11 cellular contexts compared by ENCODE assay signal in the genomic region with DNA sequence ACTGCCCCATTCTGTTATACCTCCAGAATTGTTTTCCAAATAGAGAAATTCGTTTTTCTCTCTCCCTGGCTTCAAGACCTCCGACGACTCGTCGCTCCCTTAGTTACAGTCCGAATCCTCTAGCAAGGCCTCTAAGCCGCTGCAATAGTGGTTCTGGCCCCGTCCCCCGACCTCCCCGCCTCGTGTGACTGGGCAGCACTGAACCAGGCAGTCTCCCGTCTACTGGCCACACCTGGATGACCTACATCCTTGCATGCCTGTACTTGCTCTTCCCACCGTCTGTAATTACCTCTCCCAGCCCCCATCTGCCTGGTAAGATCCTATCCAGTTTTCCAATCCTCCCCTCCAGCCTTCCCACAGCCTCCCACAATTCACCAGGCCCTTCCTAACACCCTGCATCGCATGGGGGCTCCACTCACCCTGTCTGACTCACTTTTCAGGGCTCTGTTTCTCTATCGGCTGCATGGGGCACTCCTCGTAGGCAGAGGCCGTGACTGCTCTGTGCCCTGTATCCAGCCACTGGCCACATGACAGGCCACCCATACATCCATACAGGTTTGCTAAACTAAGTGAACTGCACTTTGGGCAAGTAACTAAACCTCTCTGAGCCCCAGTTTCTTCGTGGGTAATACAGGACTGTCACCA. TPM values are rescaled to one million over a fixed set of nuclear protein-coding genes. Genes with fewer than 3 reads are reported as not detected.
DNase-seq lines count a peak whose midpoint lies in the region; ATAC-seq and TF ChIP-seq lines count a peak whose summit lies in the region.
"Had no signal": no experiment of that assay in that cellular context is flagged by ENCODE, and none has a peak within 500 bp of the region (broad histone marks: within the 10 kb centered on the region; RNA-seq: fewer than 3 reads in every experiment).

No MANE protein-coding gene starts in this region.

- 85 to 87% methylated on average over 18 of the region's 18 CpGs for WGBS in esophagus, 2 donors

- H3K4me1 Mint-ChIP-seq in nephron, result peaks cover 37% of the 10 kb centered on the region
- peaks cover 38% of the 10 kb centered on the region for H3K4me1 Mint-ChIP-seq in type B pancreatic cell (ENCODE audit: unreplicated experiment)

- intact Hi-C loops in Right ventricle myocardium superior (cut with DNase I) (no loop called here), left cardiac atrium (cut with DNase I) (no loop called here)

- ATAC-seq in Right ventricle myocardium superior (ENCODE audit: poor library complexity) (no peak), left cardiac atrium (no peak), HG02970 (IDR thresholded peaks at IDR 0.05; ENCODE audit: low FRiP score, unreplicated experiment) (no peak), GM19023 (IDR thresholded peaks at IDR 0.05; ENCODE audit: unreplicated experiment) (no peak)

- no peak overlapping the region for H3K4me3 ChIP-seq in esophagus (ENCODE audit: low read depth in 1 of 2, low read length in 2 of 2)

- H3K9me3 Mint-ChIP-seq in nephron (peaks cover 10% of the 10 kb centered on the region), type B pancreatic cell (peaks cover 3% of the 10 kb centered on the region)

- no peaks in the 10 kb centered on the region for H3K27me3 ChIP-seq in esophagus (ENCODE audit: control insufficient read depth in 1 of 2, insufficient read depth in 2 of 2, low read length in 2 of 2)

- H3K36me3 Mint-ChIP-seq in nephron (ENCODE audit: low read depth), result peaks cover 26% of the 10 kb centered on the region
- peaks cover 29% of the 10 kb centered on the region for H3K36me3 Mint-ChIP-seq in type B pancreatic cell

- peaks cover 5 to 17% of the 10 kb centered on the region in 2 donors for H3K4me1 ChIP-seq in esophagus (ENCODE audit: control insufficient read depth in 2 of 2, insufficient read depth in 2 of 2, low read length in 1 of 2)

- TF ChIP-seq CTCF in nephron (IDR thresholded peaks at IDR 0.05; ENCODE audit: unreplicated experiment in 3 of 3), result no peak
- no peak for TF ChIP-seq CTCF in type B pancreatic cell (conservative IDR thresholded peaks at IDR 0.05)

- H3K9me3 ChIP-seq in esophagus (ENCODE audit: control insufficient read depth in 2 of 2, insufficient read depth in 1 of 2, low read depth in 1 of 2, low read length in 1 of 2), result peaks cover 0 to 10% of the 10 kb centered on the region in 2 donors

- no peaks in the 10 kb centered on the region for H3K36me3 ChIP-seq in esophagus (ENCODE audit: control insufficient read depth in 2 of 2, insufficient read depth in 2 of 2, low read length in 1 of 2)

- peak; percentile 23 for DNase-seq in Right ventricle myocardium superior
- DNase-seq in left cardiac atrium, result no peak
- DNase-seq in type B pancreatic cell (ENCODE audit: extremely low spot score, unreplicated experiment), result peak; percentile 44
- DNase-seq in SHP77 (lab: John Stamatoyannopoulos, UW), result no peak
- DNase-seq: activated CD4-positive, alpha-beta memory T cell treated with anti-CD3 and anti-CD28 coated beads, Interleukin-2, amount 10 ng/mL, durations not matched to agents 7 days and 5 days; activated naive CD8-positive, alpha-beta T cell treated with anti-CD3 and anti-CD28 coated beads, Interleukin-2, amount 10 ng/mL, durations not matched to agents 7 days and 5 days had no signal

- H3K4me3 Mint-ChIP-seq in nephron (no peak overlapping the region), type B pancreatic cell (no peak overlapping the region)
- H3K4me3 Mint-ChIP-seq: activated CD4-positive, alpha-beta memory T cell treated with anti-CD3 and anti-CD28 coated beads, Interleukin-2, amount 10 ng/mL, durations not matched to agents 7 days and 5 days; T-helper 1 cell treated with Interleukin-12 subunit alpha and Interleukin-12 subunit beta and Interleukin-4 antibody, amounts not matched to agents 30 μg/mL and 1 μg/mL, for 36 hours had no signal

- H3K27ac ChIP-seq in esophagus (ENCODE audit: low read depth in 2 of 2, low read length in 1 of 2), result peak overlapping the region; percentile 62 to 80

- H3K27me3 Mint-ChIP-seq in nephron (ENCODE audit: low read depth), result no peaks in the 10 kb centered on the region
- no peaks in the 10 kb centered on the region for H3K27me3 Mint-ChIP-seq in type B pancreatic cell
- H3K27me3 Mint-ChIP-seq: activated CD4-positive, alpha-beta memory T cell treated with anti-CD3 and anti-CD28 coated beads, Interleukin-2, amount 10 ng/mL, durations not matched to agents 7 days and 5 days; activated naive CD8-positive, alpha-beta T cell treated with anti-CD3 and anti-CD28 coated beads, Interleukin-2, amount 10 ng/mL, durations not matched to agents 7 days and 5 days had no signal

- H3K27ac Mint-ChIP-seq in nephron, result peak overlapping the region; percentile 93 to 95 (median 94)
- H3K27ac Mint-ChIP-seq in type B pancreatic cell, result no peak overlapping the region
- H3K27ac Mint-ChIP-seq: activated CD4-positive, alpha-beta memory T cell treated with anti-CD3 and anti-CD28 coated beads, Interleukin-2, amount 10 ng/mL, durations not matched to agents 7 days and 5 days; T-helper 1 cell treated with Interleukin-12 subunit alpha and Interleukin-12 subunit beta and Interleukin-4 antibody, amounts not matched to agents 30 μg/mL and 1 μg/mL, for 36 hours had no signal

RNA-seq across cellular contexts. Expression of gene XXYLT1, which starts 32.9 kb away (rescaled TPM):
- total RNA-seq in Right ventricle myocardium superior (2.6 TPM), left cardiac atrium (1 to 10 TPM; 4.2 to 8.8 TPM), type B pancreatic cell (ENCODE audit: low replicate concordance) (10.4 and 27.0 TPM in 2 replicates)
- 10 to 100 TPM; 10.2 to 10.4 TPM for polyA plus RNA-seq in esophagus

Comparison
In these comparisons a context has a peak if more than half of its experiments do, and no peak if none do; other contexts are left out.
1. DNase-seq: peak in Right ventricle myocardium superior (single experiment) and type B pancreatic cell (single experiment); none in left cardiac atrium (single experiment) and SHP77 (0 of 2).